In the genomic region with DNA sequence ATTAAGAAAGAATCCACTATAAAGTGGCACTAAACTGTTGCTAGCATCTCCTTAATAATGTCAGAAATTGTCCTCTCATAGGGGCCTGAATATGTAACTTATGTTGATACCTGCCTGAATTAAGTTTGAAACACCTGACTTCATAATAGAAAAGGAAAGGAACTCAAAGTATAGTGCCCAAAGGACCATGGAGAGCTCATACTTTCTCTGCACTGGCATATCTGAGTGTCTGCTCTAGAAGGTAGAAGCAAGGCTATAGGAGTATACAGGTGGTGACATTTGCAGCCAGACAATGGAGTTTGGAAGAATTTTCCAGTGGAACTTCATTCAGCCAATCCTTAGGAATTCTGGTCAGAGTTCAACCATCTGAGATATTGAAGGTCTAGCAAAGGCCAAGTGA, we compare ENCODE assay signal across 34 cellular contexts.
"Had no signal": no experiment of that assay in that cellular context is flagged by ENCODE, and none has a peak within 500 bp of the region (broad histone marks: within the 10 kb centered on the region; RNA-seq: fewer than 3 reads in every experiment).

No MANE protein-coding gene starts in this region.

- DNase-seq: Karpas-422, Kasumi-1, MG63, MM.1S, MV-4-11, NCI-H1048, NCI-H1092, NCI-H1092 treated with DMSO at 0.1 percent for 48 hours, NCI-H1105, NCI-H1105 treated with DMSO at 0.1 percent for 48 hours, NCI-H1417, NCI-H1417 treated with DMSO at 0.1 percent for 48 hours, NCI-H1436, NCI-H1436 treated with DMSO at 0.1 percent for 48 hours, NCI-H146, NCI-H1694, NCI-H1694 treated with DMSO at 0.1 percent for 48 hours, NCI-H187, NCI-H187 treated with DMSO at 0.1 percent for 48 hours, NCI-H1930, NCI-H2029, NCI-H2029 treated with DMSO at 0.1 percent for 48 hours, NCI-H2081, NCI-H2081 treated with DMSO at 0.1 percent for 48 hours, NCI-H2107, NCI-H2171, NCI-H2171 treated with DMSO at 0.1 percent for 48 hours, NCI-H2227 treated with DMSO at 0.1 percent for 48 hours, NCI-H226, NCI-H345, NCI-H446, NCI-H446 treated with DMSO at 0.1 percent for 48 hours, NCI-H510A, NCI-H510A treated with DMSO at 0.1 percent for 48 hours had no signal

- H3K36me3 ChIP-seq: MG63 had no signal

- H3K4me3 ChIP-seq: MG63 had no signal

- H3K27me3 ChIP-seq: MG63 had no signal

- H3K9me3 ChIP-seq: MG63 had no signal
